11 cellular contexts compared by ENCODE assay signal in genomic region chr17:49016775-49017463, GRCh38. TPM values are rescaled to one million over a fixed set of nuclear protein-coding genes. Genes with fewer than 3 reads are reported as not detected.
DNase-seq lines count a peak whose midpoint lies in the region; ATAC-seq and TF ChIP-seq lines count a peak whose summit lies in the region.
"Had no signal": no experiment of that assay in that cellular context is flagged by ENCODE, and none has a peak within 500 bp of the region (broad histone marks: within the 10 kb centered on the region; RNA-seq: fewer than 3 reads in every experiment).

No MANE protein-coding gene starts in this region.

- ATAC-seq in HG02885 (IDR thresholded peaks at IDR 0.05; ENCODE audit: poor library complexity, unreplicated experiment), result no peak
- ATAC-seq: stimulated activated memory B cell treated with anti-CD40 and anti-IgM and Interleukin-4, amounts not matched to agents 10 μg/mL and 1 μg/mL and 100 μg/mL, for 72 hours had no signal

- no peak overlapping the region for H2AFZ ChIP-seq in hepatocyte
- H2AFZ ChIP-seq: PC-9 had no signal

- no peak overlapping the region for H3K4me3 ChIP-seq in hepatocyte
- H3K4me3 ChIP-seq: esophagus squamous epithelium, PC-9 had no signal

- H3K36me3 ChIP-seq in hepatocyte (replicated peaks; ENCODE audit: insufficient read depth, low read depth), result no peaks in the 10 kb centered on the region
- H3K36me3 ChIP-seq: esophagus squamous epithelium had no signal

- peaks cover 91% of the 10 kb centered on the region for H3K4me1 ChIP-seq in hepatocyte (ENCODE audit: insufficient read depth)

- peaks cover 99% of the 10 kb centered on the region for H3K79me2 ChIP-seq in hepatocyte

- no peaks in the 10 kb centered on the region for H3K9me2 ChIP-seq in hepatocyte (replicated peaks; ENCODE audit: insufficient read depth)

- H3K9me3 ChIP-seq in hepatocyte (ENCODE audit: low read depth), result no peaks in the 10 kb centered on the region
- H3K9me3 ChIP-seq: esophagus squamous epithelium had no signal

- 79% methylated on average over 10 of the region's 16 CpGs for WGBS in hepatocyte (ENCODE audit: low lambda C conversion rate, missing lambda C conversion rate)

- H3K27me3 ChIP-seq in hepatocyte, result no peaks in the 10 kb centered on the region

- DNase-seq in NCI-H748 (lab: John Stamatoyannopoulos, UW; ENCODE audit: unreplicated experiment) (peak; percentile 18), NCI-H748 treated with DMSO at 0.1 percent for 48 hours (lab: John Stamatoyannopoulos, UW) (no peak), SW480 (ENCODE audit: low spot score) (peak; percentile 53), hepatocyte (ENCODE audit: low spot score) (peak; percentile 85), ureter (ENCODE audit: low spot score) (peak; percentile 41), NCI-H526 treated with DMSO at 0.1 percent for 48 hours (lab: John Stamatoyannopoulos, UW) (no peak), HuH-7 (ENCODE audit: low spot score) (no peak)
- DNase-seq: esophagus squamous epithelium had no signal

- H4K20me1 ChIP-seq in hepatocyte (ENCODE audit: insufficient read depth, poor library complexity, severe bottlenecking), result peaks cover 12% of the 10 kb centered on the region

- peak overlapping the region; percentile 65 for H3K27ac ChIP-seq in hepatocyte
- H3K27ac ChIP-seq: esophagus squamous epithelium, PC-9 had no signal

- TF ChIP-seq CTCF in hepatocyte (IDR thresholded peaks at IDR 0.05; ENCODE audit: poor library complexity), result no peak

- H3K4me2 ChIP-seq in hepatocyte, result peak overlapping the region; percentile 55
- H3K4me2 ChIP-seq: PC-9 had no signal

RNA-seq across cellular contexts. Expression of gene IGF2BP1, which starts 19.7 kb away (rescaled TPM):
- total RNA-seq in hepatocyte (42.9 and 50.0 TPM in 2 replicates), ureter (not detected)
- 37.0 and 40.7 TPM in 2 replicates for polyA plus RNA-seq in hepatocyte
- total RNA-seq: esophagus squamous epithelium had no signal

RNA-seq across cellular contexts. Expression of gene GIP, which starts 48.5 kb away (rescaled TPM):
- total RNA-seq in hepatocyte, result not detected in 2 replicates
- polyA plus RNA-seq in hepatocyte, result 2.3 TPM in 2 replicates
- total RNA-seq in ureter, result not detected
- total RNA-seq: esophagus squamous epithelium, PC-9 had no signal

Comparison
In these comparisons a context has a peak if more than half of its experiments do, and no peak if none do; other contexts are left out.
1. DNase-seq: peak in NCI-H748 (single experiment), SW480 (single experiment), hepatocyte (single experiment) and ureter (single experiment); none in NCI-H748 treated with DMSO at 0.1 percent for 48 hours (single experiment), NCI-H526 treated with DMSO at 0.1 percent for 48 hours (single experiment) and HuH-7 (single experiment).
2. RNA of gene IGF2BP1, which starts 19.7 kb away (total RNA-seq): 42.9 to 50.0 TPM in hepatocyte; not detected in ureter (single experiment); every median in the first group is over 10 times any median in the second.